In genomic region chr2:104870249-104870816, GRCh38 we compare ENCODE assay signal across 18 cellular contexts. TPM values are rescaled to one million over a fixed set of nuclear protein-coding genes. Genes with fewer than 3 reads are reported as not detected.
A peak's percentile ranks its signal among the peaks of the same experiment; 100 is the strongest.
DNase-seq lines count a peak whose midpoint lies in the region; ATAC-seq and TF ChIP-seq lines count a peak whose summit lies in the region.
"Had no signal": no experiment of that assay in that cellular context is flagged by ENCODE, and none has a peak within 500 bp of the region (broad histone marks: within the 10 kb centered on the region; RNA-seq: fewer than 3 reads in every experiment).

No MANE protein-coding gene starts in this region.

- H3K4me1 ChIP-seq in osteoblast (ENCODE audit: insufficient read depth, low read length): peaks cover 4% of the 10 kb centered on the region

- no peaks in the 10 kb centered on the region for H3K9me3 ChIP-seq in osteoblast (ENCODE audit: low read depth, low read length)

- H3K4me2 ChIP-seq in osteoblast (ENCODE audit: insufficient read depth, low read length): no peak overlapping the region

- no peaks in the 10 kb centered on the region for H3K79me2 ChIP-seq in osteoblast (ENCODE audit: insufficient read depth, low read length)

- no peaks in the 10 kb centered on the region for H4K20me1 ChIP-seq in osteoblast (ENCODE audit: insufficient read depth, low read length)

- TF ChIP-seq CTCF in GM10266 (IDR thresholded peaks at IDR 0.05; ENCODE audit: control insufficient read depth, insufficient read depth, low read depth, missing control alignments): no peak
- TF ChIP-seq CTCF in dorsolateral prefrontal cortex (IDR thresholded peaks at IDR 0.05 in 54 of 56, conservative IDR thresholded peaks at IDR 0.05 in 2 of 56; ENCODE audit: low read depth in 1 of 56, partially characterized antibody in 56 of 56): no peak
- no peak for TF ChIP-seq CTCF in osteoblast (IDR thresholded peaks at IDR 0.05; ENCODE audit: extremely low read depth, low read depth, low read length)

- DNase-seq in GM10266 (ENCODE audit: extremely low spot score) (peak; percentile 19), dorsolateral prefrontal cortex (no peak), osteoblast (ENCODE audit: insufficient read length, low spot score, missing footprints) (peak; percentile 63), DMS114 treated with DMSO at 0.1 percent for 48 hours (lab: John Stamatoyannopoulos, UW; ENCODE audit: unreplicated experiment) (no peak), HuH-7 (ENCODE audit: low spot score) (no peak), COR-L47 (lab: John Stamatoyannopoulos, UW) (no peak)
- DNase-seq: CD4-positive, alpha-beta T cell; DMS79 treated with DMSO at 0.1 percent for 48 hours; NCI-H1105 treated with DMSO at 0.1 percent for 48 hours; NCI-H1694; NCI-H510A; NCI-H748 treated with DMSO at 0.1 percent for 48 hours had no signal

- H3K4me3 ChIP-seq in dorsolateral prefrontal cortex (peak overlapping the region in 10 of 59 donors; percentile 0 to 82 (median 76)), osteoblast (ENCODE audit: insufficient read depth, low read length) (no peak overlapping the region)
- H3K4me3 ChIP-seq: K562 had no signal

- H3K27me3 ChIP-seq in dorsolateral prefrontal cortex: peaks cover 0 to 8% (median 0%) of the 10 kb centered on the region in 45 donors
- H3K27me3 ChIP-seq in layer of hippocampus (ENCODE audit: control insufficient read depth, insufficient read depth, low read length): no peaks in the 10 kb centered on the region
- peaks cover 28% of the 10 kb centered on the region for H3K27me3 ChIP-seq in osteoblast (ENCODE audit: insufficient read depth, low read length)

- ATAC-seq in GM19395 (IDR thresholded peaks at IDR 0.05; ENCODE audit: unreplicated experiment): no peak
- ATAC-seq: HCT116, K562, Right ventricle myocardium inferior had no signal

- H3K27ac ChIP-seq in dorsolateral prefrontal cortex (peak overlapping the region in 57 of 59 donors; percentile 2 to 99 (median 95)), layer of hippocampus (ENCODE audit: low read depth, low read length) (peak overlapping the region; percentile 52), osteoblast (ENCODE audit: low read depth, low read length) (no peak overlapping the region)

- H3K36me3 ChIP-seq in osteoblast (ENCODE audit: insufficient read depth, low read length): no peaks in the 10 kb centered on the region

- intact Hi-C loops in dorsolateral prefrontal cortex (cut with DNase I): loop anchor here (5.0 to 10.0 kb wide), 8 partner anchors 72 to 916 kb away; partner anchors contain the start of gene MRPS9 (in 1 of the 2)

- no peak overlapping the region for H2AFZ ChIP-seq in osteoblast (ENCODE audit: low read length)

RNA-seq across cellular contexts. Expression of gene POU3F3, which starts 16.4 kb away (rescaled TPM):
- total RNA-seq in dorsolateral prefrontal cortex: 100 to 1,000 TPM in 4 of 120 experiments, 10 to 100 TPM in 116; 43.0 to 120 (median 66.2) TPM
- under 0.01 TPM in 1 of 2 replicates, not detected in the other for total RNA-seq in osteoblast
- total RNA-seq: A172; CD4-positive, alpha-beta T cell; K562; Right ventricle myocardium inferior had no signal

Comparison
In these comparisons a context has a peak if more than half of its experiments do, and no peak if none do; other contexts are left out.
1. DNase-seq: peak in GM10266 (single experiment) and osteoblast (single experiment); none in dorsolateral prefrontal cortex (0 of 10), DMS114 treated with DMSO at 0.1 percent for 48 hours (single experiment), HuH-7 (single experiment) and COR-L47 (single experiment).
2. RNA of gene POU3F3, which starts 16.4 kb away (total RNA-seq): 43.0 to 120 TPM in dorsolateral prefrontal cortex; under 0.01 TPM in osteoblast; every median in the first group is over 10 times any median in the second.